8 cellular contexts compared by ENCODE assay signal in the genomic region with DNA sequence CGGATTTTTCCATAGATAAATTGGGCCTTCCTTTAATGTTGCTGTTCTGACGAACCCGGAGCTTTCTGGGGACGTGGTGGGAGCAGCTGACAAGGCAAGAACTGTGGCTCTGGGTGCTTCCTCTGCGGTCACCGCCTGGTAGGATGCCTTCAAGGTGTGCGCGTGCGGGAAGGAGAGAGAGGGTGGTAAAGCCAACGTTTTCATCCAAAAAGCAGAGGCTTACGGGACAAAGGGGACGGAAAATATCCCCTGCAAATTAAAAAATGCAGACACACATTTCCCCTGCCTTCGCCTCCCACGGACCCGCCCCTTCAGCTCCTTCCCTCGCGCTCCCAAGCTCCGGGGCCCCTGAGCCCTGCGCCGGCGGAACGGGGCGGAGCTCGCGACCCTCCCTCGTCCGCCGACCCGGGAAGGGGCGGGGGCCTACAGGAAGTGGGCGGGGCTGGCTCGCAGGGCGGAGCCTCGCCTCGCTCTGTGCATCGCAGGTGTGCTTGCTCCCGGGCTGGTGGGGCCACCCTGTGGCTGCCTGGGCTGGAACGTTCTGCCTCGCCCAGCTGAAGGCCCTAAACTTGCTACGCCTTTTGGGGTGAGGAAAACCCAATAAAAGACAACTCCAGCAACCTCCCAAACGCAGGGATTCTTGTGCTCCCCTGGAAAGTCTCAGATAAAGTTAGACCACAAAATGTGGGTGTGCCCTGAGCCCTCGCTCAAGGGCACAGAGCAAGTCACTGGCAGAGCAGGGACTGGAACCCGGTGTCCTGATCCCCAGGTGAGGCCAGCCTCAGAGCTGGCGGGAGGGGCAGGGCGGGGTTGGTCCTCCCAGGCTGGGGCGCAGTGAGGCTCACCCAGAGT. TPM values are rescaled to one million over a fixed set of nuclear protein-coding genes. Genes with fewer than 3 reads are reported as not detected.
A peak's percentile ranks its signal among the peaks of the same experiment; 100 is the strongest.
DNase-seq lines count a peak whose midpoint lies in the region; ATAC-seq and TF ChIP-seq lines count a peak whose summit lies in the region.

No MANE protein-coding gene starts in this region.

- peak; percentile 27 to 63 (median 56) for TF ChIP-seq POLR2A in body of pancreas (IDR thresholded peaks at IDR 0.05)

- H3K27ac ChIP-seq in HUES64 (ENCODE audit: low read depth, low read length), result 0 out of 2 replicates have a peak overlapping the region, but pooled peaks have one; percentile 46
- H3K27ac ChIP-seq in body of pancreas, result peak overlapping the region; percentile 34 to 77 (median 66)

- 13% methylated on average over 45 of the region's 46 CpGs for WGBS in HUES64
- WGBS in body of pancreas, 2 donors, result 4 to 5% methylated on average over 27 to 41 of the region's 46 CpGs

- no peaks in the 10 kb centered on the region for H3K4me1 ChIP-seq in BE2C
- peaks cover 15% of the 10 kb centered on the region for H3K4me1 ChIP-seq in HUES64 (ENCODE audit: insufficient read depth, low read length)
- H3K4me1 ChIP-seq in body of pancreas, result peaks cover 27% of the 10 kb centered on the region

- no peaks in the 10 kb centered on the region for H3K27me3 ChIP-seq in BE2C
- peaks cover 6% of the 10 kb centered on the region; the same call in 1 of the 2 replicates for H3K27me3 ChIP-seq in HUES64 (ENCODE audit: insufficient read depth, low read length)
- no peaks in the 10 kb centered on the region for H3K27me3 ChIP-seq in body of pancreas

- ATAC-seq in GM19452 (IDR thresholded peaks at IDR 0.05; ENCODE audit: unreplicated experiment), result peak; percentile 79
- peak; percentile 84 for ATAC-seq in body of pancreas
- peak; percentile 56 for ATAC-seq in left lobe of liver

- H3K36me3 ChIP-seq in BE2C (no peaks in the 10 kb centered on the region), HUES64 (ENCODE audit: insufficient read depth, low read length) (no peaks in the 10 kb centered on the region), body of pancreas (replicated peaks in 1 of 2; ENCODE audit: insufficient read depth in 1 of 2, low read depth in 2 of 2) (no peaks in the 10 kb centered on the region)

- DNase-seq in BE2C (peak; percentile 82), T-helper 22 cell (ENCODE audit: low read depth) (peak; percentile 68), body of pancreas (peak; percentile 87 to 93 (median 88)), left lobe of liver (ENCODE audit: low spot score) (peak; percentile 55), NCI-H2081 (lab: John Stamatoyannopoulos, UW) (no peak)
- DNase-seq in stimulated activated CD4-positive, alpha-beta T cell treated with anti-CD3 and anti-CD28 coated beads, Interleukin-4, amount 100 ng/mL, for 48 hours (ENCODE audit: low read depth in 2 of 2), result peak; percentile 61 to 63

- intact Hi-C loops in body of pancreas (cut with DNase I), result no loop called here

- TF ChIP-seq CTCF in BE2C (IDR thresholded peaks at IDR 0.05; ENCODE audit: low read depth, low read length) (peak; percentile 58), body of pancreas (IDR thresholded peaks at IDR 0.05) (peak; percentile 42 to 80 (median 67))

- H3K4me3 ChIP-seq in BE2C (ENCODE audit: low read depth, low read length) (peak overlapping the region; percentile 53), HUES64 (ENCODE audit: low read length) (peak overlapping the region; percentile 53), body of pancreas (peak overlapping the region in 1 of 2 donors; percentile 38)

- H3K9me3 ChIP-seq in BE2C (no peaks in the 10 kb centered on the region), HUES64 (ENCODE audit: insufficient read depth, low read depth, low read length) (no peaks in the 10 kb centered on the region), body of pancreas (no peaks in the 10 kb centered on the region)

- peak overlapping the region; percentile 1; the same call in 1 of the 2 replicates for H3K9ac ChIP-seq in HUES64 (ENCODE audit: low read depth, low read length)

RNA-seq across cellular contexts. Expression of a gene that starts 25.4 kb away (rescaled TPM):
- polyA plus RNA-seq in BE2C (2012; ENCODE audit: insufficient read depth, insufficient read length, low read depth), result not detected
- polyA plus RNA-seq in HUES64 (2013, experiment 1 of 2), result 8.5 TPM
- polyA plus RNA-seq in HUES64 (2013, experiment 2 of 2), result 11.5 TPM
- total RNA-seq in body of pancreas (10 to 100 TPM; 28.0 to 38.2 TPM), left lobe of liver (8.1 TPM)

Comparison
In these comparisons a context has a peak if more than half of its experiments do, and no peak if none do; other contexts are left out.
1. DNase-seq: peak in BE2C (single experiment), T-helper 22 cell (single experiment), body of pancreas (4 of 4), left lobe of liver (single experiment) and stimulated activated CD4-positive, alpha-beta T cell treated with anti-CD3 and anti-CD28 coated beads, Interleukin-4, amount 100 ng/mL, for 48 hours (2 of 2); none in NCI-H2081 (0 of 2).
2. Peak in every context shown above with its lines, with median percentiles within 50 percentile points of each other: ATAC-seq.